Comparison of ENCODE assay signal across 8 cellular contexts in genomic region chrX:118974088-118974907, GRCh38. TPM values are rescaled to one million over a fixed set of nuclear protein-coding genes. Genes with fewer than 3 reads are reported as not detected.
DNase-seq lines count a peak whose midpoint lies in the region; ATAC-seq and TF ChIP-seq lines count a peak whose summit lies in the region.

Gene LONRF3 (plus strand): TSS chrX:118974618. CDS start chrX:118974781, 163 bp downstream.

- peak; percentile 94 for TF ChIP-seq POLR2A in NB4 (IDR thresholded peaks at IDR 0.05; ENCODE audit: extremely low read depth, insufficient read length)
- TF ChIP-seq POLR2A in lower leg skin (IDR thresholded peaks at IDR 0.05): peak in 1 of 2 donors; percentile 10

- peaks cover 14% of the 10 kb centered on the region for H3K4me1 ChIP-seq in ES-I3 (ENCODE audit: insufficient read depth, low read length)

- intact Hi-C loops in lower leg skin (cut with DNase I; ENCODE audit: low total_unique reads): no loop called here

- H3K9ac ChIP-seq in ES-I3 (ENCODE audit: low read depth, low read length): peak within 1 kb of the TSS; percentile 37; the same call in 1 of the 2 replicates

- DNase-seq in NB4 (ENCODE audit: low read depth) (peak; percentile 86), dermis blood vessel endothelial cell (peak; percentile 37), lower leg skin (ENCODE audit: low spot score in 2 of 2) (peak; percentile 80 to 97), AML-193 (lab: John Stamatoyannopoulos, UW) (no peak)
- peak; percentile 37 for DNase-seq in activated CD4-positive, alpha-beta T cell treated with anti-CD3 and anti-CD28 coated beads, Interleukin-2, amount 50 U/mL, for 24 hours (ENCODE audit: low read depth in 1 of 2, low spot score in 1 of 2)
- DNase-seq in stimulated activated CD4-positive, alpha-beta T cell treated with anti-CD3 and anti-CD28 coated beads, Interleukin-2, amount 100 ng/mL, for 4 hours (ENCODE audit: low read depth): peak; percentile 60

- H3K4me3 ChIP-seq in NB4 (ENCODE audit: low read depth, low read length) (peak within 1 kb of the TSS; percentile 90), lower leg skin (ENCODE audit: low read depth, poor library complexity, severe bottlenecking) (peak within 1 kb of the TSS; percentile 30)

- WGBS in lower leg skin, 2 donors: 1 to 51% methylated on average over 28 to 45 of the region's 45 CpGs

- no peak for TF ChIP-seq CTCF in NB4 (IDR thresholded peaks at IDR 0.05; ENCODE audit: low read depth, low read length)
- TF ChIP-seq CTCF in lower leg skin (IDR thresholded peaks at IDR 0.05): no peak

- ATAC-seq in GM19397 (IDR thresholded peaks at IDR 0.05; ENCODE audit: unreplicated experiment): no peak

- no peaks in the 10 kb centered on the region for H3K9me3 ChIP-seq in ES-I3 (ENCODE audit: control insufficient read depth, insufficient read depth, low read length)

- H3K36me3 ChIP-seq in ES-I3 (ENCODE audit: insufficient read depth, low read length): no peaks in the 10 kb centered on the region

RNA-seq across cellular contexts. Expression of gene LONRF3, which starts in this region (rescaled TPM):
- 25.2 and 26.5 TPM in 2 replicates for total RNA-seq in dermis blood vessel endothelial cell
- total RNA-seq in lower leg skin: 1 to 10 TPM; 1.8 to 3.2 (median 2.7) TPM

Comparison
In these comparisons a context has a peak if more than half of its experiments do, and no peak if none do; other contexts are left out.
1. DNase-seq: peak in NB4 (single experiment), activated CD4-positive, alpha-beta T cell treated with anti-CD3 and anti-CD28 coated beads, Interleukin-2, amount 50 U/mL, for 24 hours (2 of 2), dermis blood vessel endothelial cell (single experiment), lower leg skin (2 of 2) and stimulated activated CD4-positive, alpha-beta T cell treated with anti-CD3 and anti-CD28 coated beads, Interleukin-2, amount 100 ng/mL, for 4 hours (single experiment); none in AML-193 (0 of 2).